Comparison of ENCODE assay signal across 8 cellular contexts in the genomic region with DNA sequence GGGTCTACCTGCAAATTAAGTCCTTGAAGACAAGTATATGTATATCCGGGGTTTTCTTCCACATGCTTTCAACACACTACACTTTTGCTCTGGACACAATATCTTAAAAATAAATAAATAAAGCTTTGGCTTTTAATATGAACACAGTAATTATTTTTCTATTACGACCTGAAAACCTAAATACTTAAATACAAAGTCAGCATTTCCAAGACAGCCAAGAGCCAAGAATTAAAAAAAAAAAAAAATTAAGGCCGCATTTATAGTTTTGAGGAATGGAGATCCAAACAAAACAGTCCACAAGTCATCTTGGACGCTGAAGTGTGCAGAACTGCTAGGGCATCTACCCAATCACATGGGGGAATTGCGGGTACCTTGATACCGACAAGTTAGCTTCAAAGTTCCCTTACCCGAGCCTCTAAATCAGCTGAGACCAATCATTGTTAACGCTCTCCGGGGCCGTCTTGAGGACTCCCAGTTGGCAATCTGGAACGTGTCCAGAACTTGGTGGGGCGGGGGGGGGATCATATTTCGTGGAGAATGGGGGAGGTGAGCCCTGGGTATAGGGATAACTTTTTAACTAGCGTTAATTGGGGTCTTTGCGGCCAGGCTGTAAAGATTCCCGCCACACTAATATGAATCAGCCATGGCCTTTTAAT. TPM values are rescaled to one million over a fixed set of nuclear protein-coding genes. Genes with fewer than 3 reads are reported as not detected.
A peak's percentile ranks its signal among the peaks of the same experiment; 100 is the strongest.
DNase-seq lines count a peak whose midpoint lies in the region; ATAC-seq lines count a peak whose summit lies in the region.

No MANE protein-coding gene starts in this region.

- H3K4me1 Mint-ChIP-seq in T-helper 2 cell treated with Interferon-gamma antibody and Interleukin-4, amounts not matched to agents 5 μg/mL and 100 μg/mL, for 36 hours (ENCODE audit: low read depth): peaks cover 42% of the 10 kb centered on the region
- H3K4me1 Mint-ChIP-seq in dendritic cell treated with granulocyte-macrophage colony-stimulating factor and Interleukin-4, amounts not matched to agents 40 ng/mL and 50 ng/mL, for 4 days (ENCODE audit: low read depth): peaks cover 32% of the 10 kb centered on the region
- H3K4me1 Mint-ChIP-seq in stimulated activated naive B cell treated with anti-CD40 and anti-IgM and Interleukin-4, amounts not matched to agents 10 μg/mL and 1 μg/mL and 100 μg/mL, for 72 hours: peaks cover 20 to 37% of the 10 kb centered on the region in 2 donors

- H3K4me3 ChIP-seq in MG63: peak overlapping the region; percentile 92

- in situ Hi-C loops in KBM-7 (cut with MboI; ENCODE audit: low pct_unique_long_range_greater_than_20kb, low sequenced_read_pairs): no loop called here

- H3K27me3 Mint-ChIP-seq in T-helper 2 cell treated with Interferon-gamma antibody and Interleukin-4, amounts not matched to agents 5 μg/mL and 100 μg/mL, for 36 hours (ENCODE audit: low read depth): peaks cover 6% of the 10 kb centered on the region
- H3K27me3 Mint-ChIP-seq in dendritic cell treated with granulocyte-macrophage colony-stimulating factor and Interleukin-4, amounts not matched to agents 40 ng/mL and 50 ng/mL, for 4 days: no peaks in the 10 kb centered on the region
- H3K27me3 Mint-ChIP-seq in stimulated activated naive B cell treated with anti-CD40 and anti-IgM and Interleukin-4, amounts not matched to agents 10 μg/mL and 1 μg/mL and 100 μg/mL, for 72 hours: no peaks in the 10 kb centered on the region

- H3K9me3 Mint-ChIP-seq in T-helper 2 cell treated with Interferon-gamma antibody and Interleukin-4, amounts not matched to agents 5 μg/mL and 100 μg/mL, for 36 hours: no peaks in the 10 kb centered on the region
- H3K9me3 Mint-ChIP-seq in dendritic cell treated with granulocyte-macrophage colony-stimulating factor and Interleukin-4, amounts not matched to agents 40 ng/mL and 50 ng/mL, for 4 days: no peaks in the 10 kb centered on the region
- H3K9me3 Mint-ChIP-seq in stimulated activated naive B cell treated with anti-CD40 and anti-IgM and Interleukin-4, amounts not matched to agents 10 μg/mL and 1 μg/mL and 100 μg/mL, for 72 hours: peaks cover 0 to 2% of the 10 kb centered on the region in 2 donors

- no peaks in the 10 kb centered on the region for H3K27me3 ChIP-seq in MG63

- ATAC-seq in left lobe of liver: peak; percentile 19
- ATAC-seq in stimulated activated naive B cell treated with anti-CD40 and anti-IgM and Interleukin-4, amounts not matched to agents 10 μg/mL and 1 μg/mL and 100 μg/mL, for 72 hours (replicated peaks): no peak

- H3K36me3 Mint-ChIP-seq in T-helper 2 cell treated with Interferon-gamma antibody and Interleukin-4, amounts not matched to agents 5 μg/mL and 100 μg/mL, for 36 hours (ENCODE audit: low read depth): peaks cover 8% of the 10 kb centered on the region
- peaks cover 17% of the 10 kb centered on the region for H3K36me3 Mint-ChIP-seq in dendritic cell treated with granulocyte-macrophage colony-stimulating factor and Interleukin-4, amounts not matched to agents 40 ng/mL and 50 ng/mL, for 4 days (ENCODE audit: low read depth)
- peaks cover 1 to 8% of the 10 kb centered on the region in 2 donors for H3K36me3 Mint-ChIP-seq in stimulated activated naive B cell treated with anti-CD40 and anti-IgM and Interleukin-4, amounts not matched to agents 10 μg/mL and 1 μg/mL and 100 μg/mL, for 72 hours

- H3K36me3 ChIP-seq in MG63: no peaks in the 10 kb centered on the region

- DNase-seq in ELF-1 (ENCODE audit: low read depth, low spot score) (peak; percentile 14), MG63 (peak; percentile 33), left lobe of liver (ENCODE audit: low spot score) (peak; percentile 55), NCI-H1417 treated with DMSO at 0.1 percent for 48 hours (lab: John Stamatoyannopoulos, UW) (no peak), KBM-7 (no peak)
- DNase-seq in T-helper 2 cell treated with Interferon-gamma antibody and Interleukin-4, amounts not matched to agents 5 μg/mL and 100 μg/mL, for 36 hours (ENCODE audit: low spot score): no peak
- DNase-seq in stimulated activated naive B cell treated with anti-CD40 and anti-IgM and Interleukin-4, amounts not matched to agents 10 μg/mL and 1 μg/mL and 100 μg/mL, for 72 hours: peak; percentile 4

- intact Hi-C loops in dendritic cell treated with granulocyte-macrophage colony-stimulating factor and Interleukin-4, amounts not matched to agents 40 ng/mL and 50 ng/mL, for 4 days (cut with micrococcal nuclease): loop anchor here (1.0 to 10.0 kb wide), 3 partner anchors 74 to 496 kb away; partner anchors contain the start of genes DHRS7 and PPM1A

- H3K27ac Mint-ChIP-seq in T-helper 2 cell treated with Interferon-gamma antibody and Interleukin-4, amounts not matched to agents 5 μg/mL and 100 μg/mL, for 36 hours: peak overlapping the region; percentile 98
- H3K27ac Mint-ChIP-seq in dendritic cell treated with granulocyte-macrophage colony-stimulating factor and Interleukin-4, amounts not matched to agents 40 ng/mL and 50 ng/mL, for 4 days: peak overlapping the region; percentile 86
- peak overlapping the region; percentile 97 for H3K27ac Mint-ChIP-seq in stimulated activated naive B cell treated with anti-CD40 and anti-IgM and Interleukin-4, amounts not matched to agents 10 μg/mL and 1 μg/mL and 100 μg/mL, for 72 hours

- H3K4me3 Mint-ChIP-seq in T-helper 2 cell treated with Interferon-gamma antibody and Interleukin-4, amounts not matched to agents 5 μg/mL and 100 μg/mL, for 36 hours: peak overlapping the region; percentile 97
- peak overlapping the region; percentile 90 for H3K4me3 Mint-ChIP-seq in dendritic cell treated with granulocyte-macrophage colony-stimulating factor and Interleukin-4, amounts not matched to agents 40 ng/mL and 50 ng/mL, for 4 days
- peak overlapping the region; percentile 90 to 94 for H3K4me3 Mint-ChIP-seq in stimulated activated naive B cell treated with anti-CD40 and anti-IgM and Interleukin-4, amounts not matched to agents 10 μg/mL and 1 μg/mL and 100 μg/mL, for 72 hours

- H3K9me3 ChIP-seq in MG63: no peaks in the 10 kb centered on the region

RNA-seq across cellular contexts. Expression of gene PCNX4, which starts 0.7 kb away (rescaled TPM):
- 17.3 and 35.3 TPM in 2 replicates for total RNA-seq in MG63 (2014; rRNA removed; shearing (Covaris generic); ENCODE audit: low replicate concordance)
- total RNA-seq in left lobe of liver: 17.4 TPM

Comparison
In these comparisons a context has a peak if more than half of its experiments do, and no peak if none do; other contexts are left out.
1. DNase-seq: peak in ELF-1 (single experiment), MG63 (single experiment), left lobe of liver (single experiment) and stimulated activated naive B cell treated with anti-CD40 and anti-IgM and Interleukin-4, amounts not matched to agents 10 μg/mL and 1 μg/mL and 100 μg/mL, for 72 hours (single experiment); none in T-helper 2 cell treated with Interferon-gamma antibody and Interleukin-4, amounts not matched to agents 5 μg/mL and 100 μg/mL, for 36 hours (single experiment), NCI-H1417 treated with DMSO at 0.1 percent for 48 hours (single experiment) and KBM-7 (single experiment).
2. Peak in every context shown above with its lines, with median percentiles within 50 percentile points of each other: H3K27ac Mint-ChIP-seq and H3K4me3 Mint-ChIP-seq.